1 cellular context compared by ENCODE assay signal in the genomic region with DNA sequence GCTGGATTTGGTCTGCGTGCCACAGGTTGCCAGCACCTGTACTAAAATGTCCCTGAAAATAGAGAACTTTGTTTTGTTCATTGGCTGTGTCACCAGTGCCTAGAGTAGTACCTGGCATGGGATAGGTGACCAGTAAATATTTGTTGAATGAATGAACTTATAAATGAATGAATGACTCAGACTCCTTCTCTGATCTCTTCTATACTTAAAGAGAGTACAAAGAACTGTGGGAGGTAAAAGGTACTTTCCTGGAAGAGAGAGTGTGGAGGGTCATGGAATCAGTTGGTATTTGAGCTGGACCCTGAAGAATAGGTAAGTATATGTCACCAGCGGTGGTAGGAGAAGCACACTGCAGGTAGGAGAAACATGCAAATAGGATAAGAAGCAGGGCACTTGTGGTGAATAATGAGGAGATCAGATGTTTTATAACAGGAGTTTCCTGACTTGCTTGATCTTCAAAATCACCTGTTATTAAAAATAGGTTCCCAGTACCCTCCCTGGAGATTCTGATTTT.
TF ChIP-seq lines count a peak whose summit lies in the region.

No MANE protein-coding gene starts in this region.

TF ChIP-seq in WTC11, 78 proteins besides CTCF, POLR2A, EP300 and RAD21 (continued from another document):
- TF ChIP-seq, protein P1, sequence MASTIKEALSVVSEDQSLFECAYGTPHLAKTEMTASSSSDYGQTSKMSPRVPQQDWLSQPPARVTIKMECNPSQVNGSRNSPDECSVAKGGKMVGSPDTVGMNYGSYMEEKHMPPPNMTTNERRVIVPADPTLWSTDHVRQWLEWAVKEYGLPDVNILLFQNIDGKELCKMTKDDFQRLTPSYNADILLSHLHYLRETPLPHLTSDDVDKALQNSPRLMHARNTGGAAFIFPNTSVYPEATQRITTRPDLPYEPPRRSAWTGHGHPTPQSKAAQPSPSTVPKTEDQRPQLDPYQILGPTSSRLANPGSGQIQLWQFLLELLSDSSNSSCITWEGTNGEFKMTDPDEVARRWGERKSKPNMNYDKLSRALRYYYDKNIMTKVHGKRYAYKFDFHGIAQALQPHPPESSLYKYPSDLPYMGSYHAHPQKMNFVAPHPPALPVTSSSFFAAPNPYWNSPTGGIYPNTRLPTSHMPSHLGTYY (CRISPR knock-in tag; IDR thresholded peaks at IDR 0.05): no peak
